ENCODE assay signal across 1 cellular context in genomic region chr3:46368569-46368968, GRCh38.
TF ChIP-seq lines count a peak whose summit lies in the region.

No MANE protein-coding gene starts in this region.

TF ChIP-seq in WTC11, 78 proteins besides CTCF, POLR2A, EP300 and RAD21 (continued from another document):
- no peak for TF ChIP-seq AR (CRISPR knock-in tag; IDR thresholded peaks at IDR 0.05)
- TF ChIP-seq E2F5 (CRISPR knock-in tag; IDR thresholded peaks at IDR 0.05): no peak
- TF ChIP-seq, protein P1, sequence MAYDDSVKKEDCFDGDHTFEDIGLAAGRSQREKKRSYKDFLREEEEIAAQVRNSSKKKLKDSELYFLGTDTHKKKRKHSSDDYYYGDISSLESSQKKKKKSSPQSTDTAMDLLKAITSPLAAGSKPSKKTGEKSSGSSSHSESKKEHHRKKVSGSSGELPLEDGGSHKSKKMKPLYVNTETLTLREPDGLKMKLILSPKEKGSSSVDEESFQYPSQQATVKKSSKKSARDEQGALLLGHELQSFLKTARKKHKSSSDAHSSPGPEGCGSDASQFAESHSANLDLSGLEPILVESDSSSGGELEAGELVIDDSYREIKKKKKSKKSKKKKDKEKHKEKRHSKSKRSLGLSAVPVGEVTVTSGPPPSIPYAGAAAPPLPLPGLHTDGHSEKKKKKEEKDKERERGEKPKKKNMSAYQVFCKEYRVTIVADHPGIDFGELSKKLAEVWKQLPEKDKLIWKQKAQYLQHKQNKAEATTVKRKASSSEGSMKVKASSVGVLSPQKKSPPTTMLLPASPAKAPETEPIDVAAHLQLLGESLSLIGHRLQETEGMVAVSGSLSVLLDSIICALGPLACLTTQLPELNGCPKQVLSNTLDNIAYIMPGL (CRISPR knock-in tag; IDR thresholded peaks at IDR 0.05): no peak
- no peak for TF ChIP-seq MXD4 (CRISPR knock-in tag; IDR thresholded peaks at IDR 0.05; ENCODE audit: borderline replicate concordance)
- TF ChIP-seq, protein P2, sequence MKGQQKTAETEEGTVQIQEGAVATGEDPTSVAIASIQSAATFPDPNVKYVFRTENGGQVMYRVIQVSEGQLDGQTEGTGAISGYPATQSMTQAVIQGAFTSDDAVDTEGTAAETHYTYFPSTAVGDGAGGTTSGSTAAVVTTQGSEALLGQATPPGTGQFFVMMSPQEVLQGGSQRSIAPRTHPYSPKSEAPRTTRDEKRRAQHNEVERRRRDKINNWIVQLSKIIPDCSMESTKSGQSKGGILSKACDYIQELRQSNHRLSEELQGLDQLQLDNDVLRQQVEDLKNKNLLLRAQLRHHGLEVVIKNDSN (CRISPR knock-in tag; IDR thresholded peaks at IDR 0.05): no peak
- TF ChIP-seq, protein P3, sequence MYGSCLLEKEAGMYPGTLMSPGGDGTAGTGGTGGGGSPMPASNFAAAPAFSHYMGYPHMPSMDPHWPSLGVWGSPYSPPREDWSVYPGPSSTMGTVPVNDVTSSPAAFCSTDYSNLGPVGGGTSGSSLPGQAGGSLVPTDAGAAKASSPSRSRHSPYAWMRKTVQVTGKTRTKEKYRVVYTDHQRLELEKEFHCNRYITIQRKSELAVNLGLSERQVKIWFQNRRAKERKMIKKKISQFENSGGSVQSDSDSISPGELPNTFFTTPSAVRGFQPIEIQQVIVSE (CRISPR knock-in tag; IDR thresholded peaks at IDR 0.05; ENCODE audit: borderline replicate concordance): no peak
